8 cellular contexts compared by ENCODE assay signal in genomic region chr5:64784451-64785025, GRCh38. TPM values are rescaled to one million over a fixed set of nuclear protein-coding genes. Genes with fewer than 3 reads are reported as not detected.
DNase-seq lines count a peak whose midpoint lies in the region; ATAC-seq and TF ChIP-seq lines count a peak whose summit lies in the region.

No MANE protein-coding gene starts in this region.

- no peak overlapping the region for H3K27ac ChIP-seq in right lobe of liver

- peak; percentile 67 for ATAC-seq in GM18870 (IDR thresholded peaks at IDR 0.05; ENCODE audit: unreplicated experiment)
- peak; percentile 81 for ATAC-seq in HG03159 (IDR thresholded peaks at IDR 0.05; ENCODE audit: unreplicated experiment)
- peak; percentile 72 to 83 (median 80) for ATAC-seq in right lobe of liver

- DNase-seq in AG08395 (ENCODE audit: low spot score) (peak; percentile 58), NCI-H345 treated with DMSO at 0.1 percent for 48 hours (lab: John Stamatoyannopoulos, UW; ENCODE audit: unreplicated experiment) (peak; percentile 38), cerebellum (ENCODE audit: low spot score) (peak; percentile 20), right lobe of liver (peak; percentile 46 to 69 (median 53))
- peak; percentile 63 for DNase-seq in activated CD4-positive, CD25-positive, alpha-beta regulatory T cell treated with anti-CD3 and anti-CD28 coated beads, Interleukin-2, amount 50 U/mL, for 72 hours
- DNase-seq in stimulated activated CD4-positive, alpha-beta T cell treated with anti-CD3 and anti-CD28 coated beads, TNF-alpha, amount 100 ng/mL, for 4 hours (ENCODE audit: low read depth in 3 of 3) = peak; percentile 9 to 50 (median 20)

- intact Hi-C loops in right lobe of liver (cut with DNase I) = loop anchor here (5.0 to 10.0 kb wide), 2 partner anchors 147 to 150 kb away; no protein-coding TSS in a partner anchor

- H3K9me3 ChIP-seq in right lobe of liver = no peaks in the 10 kb centered on the region

- peak; percentile 84 to 88 (median 85) for TF ChIP-seq CTCF in right lobe of liver (IDR thresholded peaks at IDR 0.05)

- H3K36me3 ChIP-seq in right lobe of liver = no peaks in the 10 kb centered on the region

- no peak for TF ChIP-seq POLR2A in right lobe of liver (IDR thresholded peaks at IDR 0.05)

- no peak overlapping the region for H3K4me3 ChIP-seq in right lobe of liver

- WGBS in right lobe of liver (ENCODE audit: insufficient coverage, low coverage, low lambda C conversion rate, missing lambda C conversion rate) = 8% methylated on average over 3 of the region's 3 CpGs

- H3K4me1 ChIP-seq in right lobe of liver = no peaks in the 10 kb centered on the region

- H3K27me3 ChIP-seq in right lobe of liver = no peaks in the 10 kb centered on the region

RNA-seq across cellular contexts. Expression of gene CWC27, which starts 15.8 kb away (rescaled TPM):
- total RNA-seq in cerebellum = 30.7 TPM
- 1 to 10 TPM; 5.8 to 7.3 (median 6.8) TPM for total RNA-seq in right lobe of liver

RNA-seq across cellular contexts. Expression of gene SREK1IP1, which starts 16.0 kb away (rescaled TPM):
- total RNA-seq in cerebellum (20.6 TPM), right lobe of liver (1 to 10 TPM; 4.2 to 9.9 (median 7.3) TPM)
